2 cellular contexts compared by ENCODE assay signal in genomic region chr17:14756469-14756868, GRCh38.
TF ChIP-seq lines count a peak whose summit lies in the region.

No MANE protein-coding gene starts in this region.

TF ChIP-seq in H1, 55 proteins besides CTCF, POLR2A, EP300 and RAD21:
- no peak for TF ChIP-seq SP1 (IDR thresholded peaks at IDR 0.05; ENCODE audit: low read depth, low read length)
- no peak for TF ChIP-seq SP4 (IDR thresholded peaks at IDR 0.05; ENCODE audit: low read length)
- TF ChIP-seq RBBP5 (IDR thresholded peaks at IDR 0.05; ENCODE audit: borderline replicate concordance, low read depth, low read length): no peak
- no peak for TF ChIP-seq BCL11A (IDR thresholded peaks at IDR 0.05; ENCODE audit: low read depth in 2 of 2, low read length in 2 of 2)
- no peak for TF ChIP-seq BRCA1 (IDR thresholded peaks at IDR 0.05; ENCODE audit: low read depth, low read length)
- TF ChIP-seq RXRA (IDR thresholded peaks at IDR 0.05; ENCODE audit: insufficient read depth, low read depth, low read length): no peak
- TF ChIP-seq, protein P1, sequence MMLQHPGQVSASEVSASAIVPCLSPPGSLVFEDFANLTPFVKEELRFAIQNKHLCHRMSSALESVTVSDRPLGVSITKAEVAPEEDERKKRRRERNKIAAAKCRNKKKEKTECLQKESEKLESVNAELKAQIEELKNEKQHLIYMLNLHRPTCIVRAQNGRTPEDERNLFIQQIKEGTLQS (IDR thresholded peaks at IDR 0.05; ENCODE audit: insufficient read depth, low read depth, low read length): no peak
- TF ChIP-seq FOSL1 (IDR thresholded peaks at IDR 0.05; ENCODE audit: insufficient read depth, low read depth, low read length): no peak
- TF ChIP-seq CBX5 (IDR thresholded peaks at IDR 0.05; ENCODE audit: low read depth, low read length): no peak
- TF ChIP-seq HDAC6 (IDR thresholded peaks at IDR 0.05; ENCODE audit: low read depth, low read length): no peak
- TF ChIP-seq KDM4A (IDR thresholded peaks at IDR 0.05; ENCODE audit: low read depth, low read length, severe bottlenecking): no peak
- no peak for TF ChIP-seq SIN3A (conservative IDR thresholded peaks at IDR 0.05 in 1 of 2, IDR thresholded peaks at IDR 0.05 in 1 of 2; ENCODE audit: low read depth in 1 of 2, low read length in 2 of 2)
- no peak for TF ChIP-seq POU5F1 (IDR thresholded peaks at IDR 0.05; ENCODE audit: low read depth, low read length)
- no peak for TF ChIP-seq SP2 (IDR thresholded peaks at IDR 0.05; ENCODE audit: low read length)
TF ChIP-seq in H1: peak in this region for 0.

TF ChIP-seq in HEK293T, 16 proteins besides CTCF, POLR2A, EP300 and RAD21 (continued from another document):
- no peak for TF ChIP-seq BHLHE40 (IDR thresholded peaks at IDR 0.05; ENCODE audit: borderline replicate concordance)
- TF ChIP-seq FOXA1 (IDR thresholded peaks at IDR 0.05): no peak
- TF ChIP-seq ZNF384 (IDR thresholded peaks at IDR 0.05): no peak
- TF ChIP-seq TARDBP (IDR thresholded peaks at IDR 0.05): no peak
- TF ChIP-seq PKNOX1 (IDR thresholded peaks at IDR 0.05): no peak
- TF ChIP-seq HDGF (IDR thresholded peaks at IDR 0.05; ENCODE audit: borderline replicate concordance): no peak
- no peak for TF ChIP-seq LEF1 (IDR thresholded peaks at IDR 0.05; ENCODE audit: borderline replicate concordance)
- no peak for TF ChIP-seq FOXK2 (IDR thresholded peaks at IDR 0.05)
- no peak for TF ChIP-seq SUZ12 (IDR thresholded peaks at IDR 0.05)
- no peak for TF ChIP-seq FOXM1 (IDR thresholded peaks at IDR 0.05; ENCODE audit: borderline replicate concordance)
- TF ChIP-seq L3MBTL2 (conservative IDR thresholded peaks at IDR 0.05): no peak
- TF ChIP-seq CTBP1 (IDR thresholded peaks at IDR 0.05; ENCODE audit: borderline replicate concordance): no peak
- no peak for TF ChIP-seq NFRKB (IDR thresholded peaks at IDR 0.05)
- TF ChIP-seq ELF4 (IDR thresholded peaks at IDR 0.05): no peak
- no peak for TF ChIP-seq SP1 (IDR thresholded peaks at IDR 0.05)
